ENCODE assay signal across 21 cellular contexts in genomic region chr17:31699281-31699680, GRCh38.
DNase-seq lines count a peak whose midpoint lies in the region; ATAC-seq and TF ChIP-seq lines count a peak whose summit lies in the region.
"Had no signal": no experiment of that assay in that cellular context is flagged by ENCODE, and none has a peak within 500 bp of the region (broad histone marks: within the 10 kb centered on the region; RNA-seq: fewer than 3 reads in every experiment).

No MANE protein-coding gene starts in this region.

- peak; percentile 6 for DNase-seq in NCI-H2029 (lab: John Stamatoyannopoulos, UW)
- DNase-seq in NCI-H2029 treated with DMSO at 0.1 percent for 48 hours (lab: John Stamatoyannopoulos, UW), result no peak
- peak; percentile 39 for DNase-seq in LoVo (ENCODE audit: low spot score)
- DNase-seq in SK-MEL-5 (ENCODE audit: low read depth, low spot score), result peak; percentile 30
- peak in 2 of 3 donors; percentile 37 to 44 for DNase-seq in mucosa of descending colon
- no peak for DNase-seq in NCI-H2227 treated with DMSO at 0.1 percent for 48 hours (lab: John Stamatoyannopoulos, UW)
- DNase-seq in activated T-cell treated with anti-CD3 and anti-CD28 coated beads, Interleukin-2, amount 50 U/mL, for 72 hours, result no peak
- DNase-seq in activated effector memory CD4-positive, alpha-beta T cell treated with anti-CD3 and anti-CD28 coated beads, Interleukin-2, amount 50 U/mL, for 16 hours, result no peak
- DNase-seq: activated B cell treated with CpG ODN at 0.5 μM for 24 hours; activated naive CD8-positive, alpha-beta T cell treated with anti-CD3 and anti-CD28 coated beads, Interleukin-2, amount 10 ng/mL, durations not matched to agents 7 days and 5 days; cortex of kidney; DMS79 treated with DMSO at 0.1 percent for 48 hours; foreskin fibroblast; kidney glomerular epithelial cell; NCI-H1436; NCI-H345; SIG-M5; T-helper 2 cell had no signal

- H3K27me3 Mint-ChIP-seq in activated T-cell treated with anti-CD3 and anti-CD28 coated beads, Interleukin-2, amount 50 U/mL, for 72 hours (ENCODE audit: low read depth), result peaks cover 11% of the 10 kb centered on the region

- H3K4me1 Mint-ChIP-seq in activated T-cell treated with anti-CD3 and anti-CD28 coated beads, Interleukin-2, amount 50 U/mL, for 72 hours (ENCODE audit: low read depth), result no peaks in the 10 kb centered on the region
- H3K4me1 Mint-ChIP-seq: activated B cell treated with CpG ODN at 0.5 μM for 24 hours; activated naive CD8-positive, alpha-beta T cell treated with anti-CD3 and anti-CD28 coated beads, Interleukin-2, amount 10 ng/mL, durations not matched to agents 7 days and 5 days had no signal

- intact Hi-C loops in mucosa of descending colon (cut with DNase I, micrococcal nuclease), result loop anchor here in 1 of 2 donors (5.0 kb wide), 1 partner anchor 142 kb away; no protein-coding TSS in a partner anchor

- no peaks in the 10 kb centered on the region for H3K9me3 Mint-ChIP-seq in activated T-cell treated with anti-CD3 and anti-CD28 coated beads, Interleukin-2, amount 50 U/mL, for 72 hours
- H3K9me3 Mint-ChIP-seq: activated B cell treated with CpG ODN at 0.5 μM for 24 hours; activated T-helper 1 cell treated with anti-CD3 and anti-CD28 coated beads, Interleukin-12 subunit alpha, Interleukin-12 subunit beta, Interleukin-2, Interleukin-4 antibody, amounts not matched to agents 30 ng/mL and 10 ng/mL and 1 ng/mL, durations not matched to agents 14 hours and 24 hours and 36 hours had no signal

- in situ Hi-C loops in SK-MEL-5 (cut with HindIII; ENCODE audit: low pct_unique_long_range_greater_than_20kb, low sequenced_read_pairs), result no loop called here

- no peak overlapping the region for H3K4me3 Mint-ChIP-seq in activated T-cell treated with anti-CD3 and anti-CD28 coated beads, Interleukin-2, amount 50 U/mL, for 72 hours
- H3K4me3 Mint-ChIP-seq: activated B cell treated with CpG ODN at 0.5 μM for 24 hours; activated naive CD8-positive, alpha-beta T cell treated with anti-CD3 and anti-CD28 coated beads, Interleukin-2, amount 10 ng/mL, durations not matched to agents 7 days and 5 days; activated T-helper 1 cell treated with anti-CD3 and anti-CD28 coated beads, Interleukin-12 subunit alpha, Interleukin-12 subunit beta, Interleukin-2, Interleukin-4 antibody, amounts not matched to agents 30 ng/mL and 10 ng/mL and 1 ng/mL, durations not matched to agents 14 hours and 24 hours and 36 hours; brain had no signal

- no peaks in the 10 kb centered on the region for H3K36me3 Mint-ChIP-seq in activated T-cell treated with anti-CD3 and anti-CD28 coated beads, Interleukin-2, amount 50 U/mL, for 72 hours (ENCODE audit: insufficient read depth in 2 of 2)
- H3K36me3 Mint-ChIP-seq: activated naive CD8-positive, alpha-beta T cell treated with anti-CD3 and anti-CD28 coated beads, Interleukin-2, amount 10 ng/mL, durations not matched to agents 7 days and 5 days; brain had no signal

- H3K9me3 ChIP-seq in mucosa of descending colon, result no peaks in the 10 kb centered on the region

- TF ChIP-seq CTCF in mucosa of descending colon (IDR thresholded peaks at IDR 0.05), result no peak

- peak; percentile 44 for ATAC-seq in mucosa of descending colon
- ATAC-seq in activated T-cell treated with anti-CD3 and anti-CD28 coated beads, Interleukin-2, amount 50 U/mL, for 72 hours (replicated peaks in 1 of 2), result no peak

- H3K36me3 ChIP-seq in mucosa of descending colon (ENCODE audit: low read depth), result no peaks in the 10 kb centered on the region
- H3K36me3 ChIP-seq: HAP-1 had no signal

- no peak overlapping the region for H3K27ac Mint-ChIP-seq in activated T-cell treated with anti-CD3 and anti-CD28 coated beads, Interleukin-2, amount 50 U/mL, for 72 hours
- H3K27ac Mint-ChIP-seq: activated B cell treated with CpG ODN at 0.5 μM for 24 hours; activated naive CD8-positive, alpha-beta T cell treated with anti-CD3 and anti-CD28 coated beads, Interleukin-2, amount 10 ng/mL, durations not matched to agents 7 days and 5 days; activated T-helper 1 cell treated with anti-CD3 and anti-CD28 coated beads, Interleukin-12 subunit alpha, Interleukin-12 subunit beta, Interleukin-2, Interleukin-4 antibody, amounts not matched to agents 30 ng/mL and 10 ng/mL and 1 ng/mL, durations not matched to agents 14 hours and 24 hours and 36 hours; brain had no signal

- no peaks in the 10 kb centered on the region for H3K4me1 ChIP-seq in mucosa of descending colon (ENCODE audit: low read depth)
- H3K4me1 ChIP-seq: HAP-1 had no signal

- no peak overlapping the region for H3K4me3 ChIP-seq in mucosa of descending colon
- H3K4me3 ChIP-seq: HAP-1 had no signal

Comparison
In these comparisons a context has a peak if more than half of its experiments do, and no peak if none do; other contexts are left out.
1. DNase-seq: peak in NCI-H2029 (single experiment), LoVo (single experiment), SK-MEL-5 (single experiment) and mucosa of descending colon (2 of 3); none in NCI-H2029 treated with DMSO at 0.1 percent for 48 hours (single experiment), NCI-H2227 treated with DMSO at 0.1 percent for 48 hours (single experiment), activated T-cell treated with anti-CD3 and anti-CD28 coated beads, Interleukin-2, amount 50 U/mL, for 72 hours (0 of 2) and activated effector memory CD4-positive, alpha-beta T cell treated with anti-CD3 and anti-CD28 coated beads, Interleukin-2, amount 50 U/mL, for 16 hours (single experiment).